In the genomic region with DNA sequence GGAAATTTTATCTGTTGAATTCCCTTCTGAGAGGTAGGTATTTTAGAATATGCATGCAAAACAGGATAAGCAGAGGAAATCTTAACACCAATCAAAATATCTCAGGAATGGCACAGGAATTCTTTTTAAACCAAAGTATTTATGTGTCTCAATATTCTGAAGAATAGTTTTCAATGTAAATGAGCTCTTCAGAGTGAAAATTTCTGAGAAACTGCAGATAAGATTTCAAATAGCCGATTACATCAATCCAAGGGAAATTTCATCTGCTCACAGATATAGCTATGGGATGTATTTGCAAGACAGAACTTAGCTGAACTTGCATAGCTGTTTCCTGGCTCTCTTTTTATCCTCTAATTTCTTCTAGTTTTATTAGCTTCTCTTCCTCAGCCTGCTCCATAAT, we compare ENCODE assay signal across 19 cellular contexts.
DNase-seq lines count a peak whose midpoint lies in the region; ATAC-seq and TF ChIP-seq lines count a peak whose summit lies in the region.
"Had no signal": no experiment of that assay in that cellular context is flagged by ENCODE, and none has a peak within 500 bp of the region (broad histone marks: within the 10 kb centered on the region; RNA-seq: fewer than 3 reads in every experiment).

No MANE protein-coding gene starts in this region.

- H3K36me3 ChIP-seq in adipocyte (ENCODE audit: control insufficient read depth, insufficient read depth, low read length, severe bottlenecking) = no peaks in the 10 kb centered on the region
- H3K36me3 ChIP-seq: HAP-1 had no signal

- TF ChIP-seq CTCF in retinal pigment epithelial cell (conservative IDR thresholded peaks at IDR 0.05; ENCODE audit: low read depth, low read length) = no peak

- no peaks in the 10 kb centered on the region for H3K9me3 ChIP-seq in adipocyte (ENCODE audit: control insufficient read depth, low read length)
- H3K9me3 ChIP-seq: A549, HAP-1 had no signal

- H3K4me3 ChIP-seq in adipocyte (ENCODE audit: low read length) (no peak overlapping the region), retinal pigment epithelial cell (ENCODE audit: low read length) (no peak overlapping the region)
- H3K4me3 ChIP-seq: A549, GM23248, HAP-1, K562 had no signal

- DNase-seq in EH (ENCODE audit: low read depth) (peak; percentile 27), adipocyte (ENCODE audit: low read depth) (peak; percentile 34), fibroblast of gingiva (ENCODE audit: low read depth) (peak; percentile 6), retinal pigment epithelial cell (ENCODE audit: low read depth) (peak; percentile 1), left ventricle myocardium superior (no peak), T1000 (lab: John Stamatoyannopoulos, UW) (no peak)
- no peak for DNase-seq in activated CD8-positive, alpha-beta memory T cell treated with anti-CD3 and anti-CD28 coated beads, Interleukin-2, amount 50 U/mL, for 48 hours
- DNase-seq: C1 segment of cervical spinal cord; CD4-positive, CD25-positive, alpha-beta regulatory T cell; CD8-positive, alpha-beta memory T cell; COR-L47; DMS 273 treated with DMSO at 0.1 percent for 48 hours; DMS53; DND-41; GM23248 had no signal

- no peaks in the 10 kb centered on the region for H3K27me3 ChIP-seq in adipocyte (replicated peaks; ENCODE audit: control insufficient read depth, insufficient read depth, low read length)

- intact Hi-C loops in left ventricle myocardium superior (cut with micrococcal nuclease) = no loop called here

- no peak overlapping the region for H3K9ac ChIP-seq in adipocyte (ENCODE audit: low read length)
- H3K9ac ChIP-seq: GM23248 had no signal

- no peaks in the 10 kb centered on the region for H3K4me1 ChIP-seq in adipocyte (ENCODE audit: control insufficient read depth, insufficient read depth, low read length)
- H3K4me1 ChIP-seq: A549, HAP-1 had no signal

- ATAC-seq in GM18867 (IDR thresholded peaks at IDR 0.05; ENCODE audit: unreplicated experiment) = no peak
- no peak for ATAC-seq in left ventricle myocardium superior
- ATAC-seq: A549, K562 had no signal

Comparison
In these comparisons a context has a peak if more than half of its experiments do, and no peak if none do; other contexts are left out.
1. DNase-seq: peak in EH (single experiment), adipocyte (single experiment), fibroblast of gingiva (single experiment) and retinal pigment epithelial cell (single experiment); none in left ventricle myocardium superior (single experiment), T1000 (single experiment) and activated CD8-positive, alpha-beta memory T cell treated with anti-CD3 and anti-CD28 coated beads, Interleukin-2, amount 50 U/mL, for 48 hours (single experiment).